In the genomic region with DNA sequence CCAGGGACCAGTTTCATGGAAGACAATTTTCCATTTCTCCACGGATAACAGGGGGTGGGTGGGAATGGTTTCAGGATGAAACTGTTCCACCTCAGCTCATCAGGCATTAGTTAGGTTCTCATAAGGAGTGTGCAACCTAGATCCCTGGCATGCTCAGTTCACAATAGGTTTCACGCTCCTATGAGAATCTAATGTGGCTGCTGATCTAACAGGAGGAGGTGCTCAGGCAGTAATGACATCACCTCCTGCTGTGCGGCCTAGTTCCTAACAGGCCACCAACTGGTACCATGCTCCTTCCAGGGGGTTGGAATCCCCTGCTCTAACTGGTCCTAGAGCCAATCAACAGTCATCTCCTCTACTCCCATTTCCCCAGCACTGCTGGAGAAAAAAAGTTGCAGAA, we compare ENCODE assay signal across 25 cellular contexts. TPM values are rescaled to one million over a fixed set of nuclear protein-coding genes. Genes with fewer than 3 reads are reported as not detected.
"Had no signal": no experiment of that assay in that cellular context is flagged by ENCODE, and none has a peak within 500 bp of the region (broad histone marks: within the 10 kb centered on the region; RNA-seq: fewer than 3 reads in every experiment).

No MANE protein-coding gene starts in this region.

- H3K27ac ChIP-seq: esophagus muscularis mucosa, foreskin keratinocyte, heart right ventricle, left ventricle myocardium inferior, neutrophil, skin epidermis, testis, transverse colon, uterus had no signal

- H3K36me3 ChIP-seq: esophagus muscularis mucosa, heart right ventricle, left ventricle myocardium inferior, neutrophil, transverse colon, uterus had no signal

- ATAC-seq: activated CD8-positive, alpha-beta T cell treated with anti-CD3 and anti-CD28 coated beads for 36 hours; activated T-cell treated with anti-CD3 and anti-CD28 coated beads, Interleukin-2, amount 50 U/mL, for 4 hours; activated T-helper 17 cell treated with anti-CD3 and anti-CD28 coated beads, Interleukin-2, amount 50 U/mL, for 72 hours; foreskin keratinocyte; heart right ventricle; sciatic nerve; stimulated activated naive CD8-positive, alpha-beta T cell treated with anti-CD3 and anti-CD28 coated beads, Interleukin-15, Interleukin-2, amounts not matched to agents 100 U/mL and 50 U/mL, for 24 hours had no signal

- H3K4me1 ChIP-seq: esophagus muscularis mucosa, foreskin keratinocyte, left ventricle myocardium inferior, testis, transverse colon, uterus had no signal

- H3K4me3 Mint-ChIP-seq: activated CD8-positive, alpha-beta T cell treated with anti-CD3 and anti-CD28 coated beads for 36 hours; activated T-cell treated with anti-CD3 and anti-CD28 coated beads, Interleukin-2, amount 50 U/mL, for 4 hours; activated T-helper 17 cell treated with anti-CD3 and anti-CD28 coated beads, Interleukin-2, amount 50 U/mL, for 72 hours; nephron had no signal

- H3K27ac Mint-ChIP-seq: activated CD8-positive, alpha-beta T cell treated with anti-CD3 and anti-CD28 coated beads for 36 hours; activated T-helper 17 cell treated with anti-CD3 and anti-CD28 coated beads, Interleukin-2, amount 50 U/mL, for 72 hours; nephron had no signal

- H3K4me3 ChIP-seq: esophagus muscularis mucosa, heart right ventricle, left ventricle myocardium inferior, lung, skin epidermis, testis, transverse colon, uterus had no signal

- H3K9me3 ChIP-seq: esophagus muscularis mucosa, heart right ventricle, left ventricle myocardium inferior, neutrophil, testis, transverse colon, uterus had no signal

- H3K9me3 Mint-ChIP-seq: activated CD8-positive, alpha-beta T cell treated with anti-CD3 and anti-CD28 coated beads for 36 hours; activated T-cell treated with anti-CD3 and anti-CD28 coated beads, Interleukin-2, amount 50 U/mL, for 4 hours; activated T-helper 17 cell treated with anti-CD3 and anti-CD28 coated beads, Interleukin-2, amount 50 U/mL, for 72 hours; nephron had no signal

- DNase-seq: activated CD4-positive, alpha-beta T cell treated with anti-CD3 and anti-CD28 coated beads, Interleukin-2, amount 50 U/mL, for 1 hour; activated CD8-positive, alpha-beta T cell treated with anti-CD3 and anti-CD28 coated beads for 36 hours; activated gamma-delta T cell treated with Interleukin-2 at 50 U/mL for 16 hours; activated naive CD4-positive, alpha-beta T cell treated with anti-CD3 and anti-CD28 coated beads, Interleukin-2, amount 50 U/mL, for 16 hours; activated T-cell treated with anti-CD3 and anti-CD28 coated beads, Interleukin-2, amount 50 U/mL, for 4 hours; amniotic stem cell; caudate nucleus; foreskin keratinocyte; heart right ventricle; kidney glomerular epithelial cell; left ventricle myocardium inferior; stimulated activated CD4-positive, alpha-beta T cell treated with anti-CD3 and anti-CD28 coated beads, Interleukin-12 subunit alpha, Interleukin-12 subunit beta, amount 100 ng/mL, for 4 hours; stimulated activated CD4-positive, alpha-beta T cell treated with anti-CD3 and anti-CD28 coated beads, Interleukin-4, amount 100 ng/mL, for 1 hour; stimulated activated naive CD8-positive, alpha-beta T cell treated with anti-CD3 and anti-CD28 coated beads, Interleukin-15, Interleukin-2, amounts not matched to agents 100 U/mL and 50 U/mL, for 24 hours; T1000; testis; transverse colon; uterus had no signal

- H3K27me3 ChIP-seq: foreskin keratinocyte, testis, uterus had no signal

- H3K4me1 Mint-ChIP-seq: nephron had no signal

RNA-seq across cellular contexts. Expression of gene TEX14, which starts 19.9 kb away (rescaled TPM):
- polyA plus RNA-seq: foreskin keratinocyte had no signal
